12 cellular contexts compared by ENCODE assay signal in the genomic region with DNA sequence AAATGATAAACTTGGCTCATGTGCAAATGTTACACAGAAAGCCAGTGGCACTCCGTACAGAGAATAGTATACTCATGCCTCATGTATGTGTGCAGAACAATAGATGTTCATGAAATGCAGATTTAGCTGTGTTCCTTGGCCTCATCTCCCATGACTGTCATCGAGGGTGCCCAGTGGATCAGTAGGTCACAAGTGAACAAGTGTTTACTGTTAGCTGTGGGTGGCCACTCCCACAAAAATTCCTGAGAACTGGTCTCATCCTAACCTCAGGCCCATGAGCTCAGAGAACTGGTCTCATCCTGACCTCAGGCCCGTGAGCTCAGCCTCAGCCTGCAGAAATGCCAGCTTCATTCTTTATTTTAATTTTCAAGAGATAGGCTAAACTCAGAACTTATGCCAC.
A peak's percentile ranks its signal among the peaks of the same experiment; 100 is the strongest.
DNase-seq lines count a peak whose midpoint lies in the region; ATAC-seq and TF ChIP-seq lines count a peak whose summit lies in the region.
"Had no signal": no experiment of that assay in that cellular context is flagged by ENCODE, and none has a peak within 500 bp of the region (broad histone marks: within the 10 kb centered on the region; RNA-seq: fewer than 3 reads in every experiment).

No MANE protein-coding gene starts in this region.

- no peak overlapping the region for H3K27ac Mint-ChIP-seq in Calu3 (ENCODE audit: unreplicated experiment)
- no peak overlapping the region for H3K27ac Mint-ChIP-seq in CD4-positive, alpha-beta T cell
- no peak overlapping the region for H3K27ac Mint-ChIP-seq in natural killer cell treated with Interleukin-12 subunit alpha and Interleukin-12 subunit beta and Interleukin-15 and Interleukin-18, amount 100 ng/mL, for 72 hours
- H3K27ac Mint-ChIP-seq: naive B cell had no signal

- H3K36me3 Mint-ChIP-seq in Calu3 (ENCODE audit: insufficient read depth, unreplicated experiment), result no peaks in the 10 kb centered on the region
- no peaks in the 10 kb centered on the region for H3K36me3 Mint-ChIP-seq in CD4-positive, alpha-beta T cell (ENCODE audit: low read depth)
- H3K36me3 Mint-ChIP-seq in natural killer cell treated with Interleukin-12 subunit alpha and Interleukin-12 subunit beta and Interleukin-15 and Interleukin-18, amount 100 ng/mL, for 72 hours, result no peaks in the 10 kb centered on the region
- H3K36me3 Mint-ChIP-seq: naive B cell had no signal

- H3K79me1 ChIP-seq in trophoblast cell (ENCODE audit: low read length), result no peaks in the 10 kb centered on the region

- no peak overlapping the region for H3K4me3 ChIP-seq in RWPE2 (ENCODE audit: severe bottlenecking)
- H3K4me3 ChIP-seq in foreskin fibroblast (ENCODE audit: low read depth in 1 of 2, low read length in 2 of 2), result no peak overlapping the region
- H3K4me3 ChIP-seq in trophoblast cell (ENCODE audit: low read depth, low read length), result no peak overlapping the region
- H3K4me3 ChIP-seq: dorsolateral prefrontal cortex had no signal

- H3K27ac ChIP-seq in RWPE2 (ENCODE audit: poor library complexity, severe bottlenecking), result no peak overlapping the region
- H3K27ac ChIP-seq in trophoblast cell (ENCODE audit: low read depth, low read length), result no peak overlapping the region
- H3K27ac ChIP-seq in CD4-positive, alpha-beta T cell (ENCODE audit: low read depth, low read length), result no peak overlapping the region
- H3K27ac ChIP-seq: dorsolateral prefrontal cortex had no signal

- no CpG with 5 or more reads among the region's 3 CpGs for WGBS in trophoblast cell (ENCODE audit: extremely low coverage, insufficient coverage, insufficient read length)

- H3K36me3 ChIP-seq in RWPE2 (ENCODE audit: low read depth), result no peaks in the 10 kb centered on the region
- no peaks in the 10 kb centered on the region for H3K36me3 ChIP-seq in trophoblast cell (ENCODE audit: control insufficient read depth in 1 of 2, insufficient read depth in 2 of 2, low read length in 2 of 2)

- no peak overlapping the region for H4K8ac ChIP-seq in trophoblast cell (ENCODE audit: low read depth, low read length)

- H4K12ac ChIP-seq in trophoblast cell (ENCODE audit: low read depth, low read length), result no peak overlapping the region

- H2AFZ ChIP-seq in trophoblast cell (ENCODE audit: insufficient read depth, low read length, poor library complexity), result no peak overlapping the region

- H4K91ac ChIP-seq in trophoblast cell (ENCODE audit: low read depth, low read length), result no peak overlapping the region

- peaks cover 17% of the 10 kb centered on the region for H3K4me1 ChIP-seq in RWPE2 (ENCODE audit: insufficient read depth, poor library complexity, severe bottlenecking)
- peaks cover 0 to 3% of the 10 kb centered on the region in 2 experiments for H3K4me1 ChIP-seq in trophoblast cell (ENCODE audit: control insufficient read depth in 1 of 2, insufficient read depth in 2 of 2, low read length in 2 of 2)

- no peaks in the 10 kb centered on the region for H3K9me3 Mint-ChIP-seq in Calu3 (ENCODE audit: low read depth, unreplicated experiment)
- no peaks in the 10 kb centered on the region for H3K9me3 Mint-ChIP-seq in CD4-positive, alpha-beta T cell
- no peaks in the 10 kb centered on the region for H3K9me3 Mint-ChIP-seq in natural killer cell treated with Interleukin-12 subunit alpha and Interleukin-12 subunit beta and Interleukin-15 and Interleukin-18, amount 100 ng/mL, for 72 hours
- H3K9me3 Mint-ChIP-seq: naive B cell had no signal

- H2BK5ac ChIP-seq in trophoblast cell (ENCODE audit: low read depth, low read length, poor library complexity), result no peak overlapping the region

- intact Hi-C loops in Calu3 (cut with micrococcal nuclease; ENCODE audit: unreplicated experiment), result loop anchor here (10.0 kb wide), 1 partner anchor 164 kb away; no protein-coding TSS in a partner anchor
- intact Hi-C loops in CD4-positive, alpha-beta T cell (cut with DNase I, micrococcal nuclease), result loop anchor here in 1 of 2 experiments (2.0 kb wide), 1 partner anchor 926 kb away; no protein-coding TSS in a partner anchor

- H3K79me2 ChIP-seq in trophoblast cell (ENCODE audit: control insufficient read depth, insufficient read depth, low read length, poor library complexity), result no peaks in the 10 kb centered on the region

- H2BK12ac ChIP-seq in trophoblast cell (ENCODE audit: low read length), result no peak overlapping the region

- H3K27me3 ChIP-seq in RWPE2 (ENCODE audit: insufficient read depth, poor library complexity, severe bottlenecking) (no peaks in the 10 kb centered on the region), trophoblast cell (ENCODE audit: insufficient read depth, low read length) (no peaks in the 10 kb centered on the region)
- H3K27me3 ChIP-seq in CD4-positive, alpha-beta T cell (ENCODE audit: control insufficient read depth, insufficient read depth, low read length), result no peaks in the 10 kb centered on the region

- H3K9ac ChIP-seq in trophoblast cell (ENCODE audit: low read length), result no peak overlapping the region

- CTCF ChIA-PET in Calu3 (lab: Charles Lee) (interaction anchor here (1.8 kb wide), 1 partner anchor 362 kb away, joined by 11 read pairs; no protein-coding TSS in a partner anchor), HEK293T (lab: Yijun Ruan, JAX) (interaction anchor here (0.6 to 1.5 kb wide), 3 partner anchors 362 to 728 kb away, joined by 3 to 5 read pairs (median 5); no protein-coding TSS in a partner anchor)
- CTCF ChIA-PET in CD4-positive, alpha-beta T cell (lab: Charles Lee), result interaction anchor here (1.9 kb wide), 1 partner anchor 998 kb away, joined by 7 read pairs; no protein-coding TSS in a partner anchor

- DNase-seq in Calu3, result peak; percentile 35
- peak; percentile 73 for DNase-seq in RWPE2 (ENCODE audit: low spot score)
- DNase-seq in foreskin fibroblast, result peak; percentile 97 to 98
- peak; percentile 85 to 92 for DNase-seq in trophoblast cell
- no peak for DNase-seq in UCSD-AML1 (lab: John Stamatoyannopoulos, UW; ENCODE audit: unreplicated experiment)
- DNase-seq in CD4-positive, alpha-beta T cell, result no peak
- no peak for DNase-seq in HEK293T (ENCODE audit: extremely low spot score)
- DNase-seq in natural killer cell treated with Interleukin-12 subunit alpha and Interleukin-12 subunit beta and Interleukin-15 and Interleukin-18, amount 100 ng/mL, for 72 hours (ENCODE audit: low spot score), result no peak
- DNase-seq: activated CD8-positive, alpha-beta memory T cell treated with anti-CD3 and anti-CD28 coated beads for 24 hours; DND-41; naive B cell had no signal

- H3K9me3 ChIP-seq in RWPE2 (ENCODE audit: severe bottlenecking) (no peaks in the 10 kb centered on the region), trophoblast cell (ENCODE audit: insufficient read depth, low read depth, low read length) (no peaks in the 10 kb centered on the region)
- H3K9me3 ChIP-seq in CD4-positive, alpha-beta T cell (ENCODE audit: control insufficient read depth, low read length), result no peaks in the 10 kb centered on the region

- no peak overlapping the region for H3K23ac ChIP-seq in trophoblast cell (ENCODE audit: low read length)

- H3K4ac ChIP-seq in trophoblast cell (ENCODE audit: low read depth, low read length), result no peak overlapping the region

- H3K4me1 Mint-ChIP-seq in Calu3 (ENCODE audit: low read depth, unreplicated experiment), result no peaks in the 10 kb centered on the region
- peaks cover 5% of the 10 kb centered on the region for H3K4me1 Mint-ChIP-seq in CD4-positive, alpha-beta T cell (ENCODE audit: low read depth)
- peaks cover 4 to 5% of the 10 kb centered on the region in 2 donors for H3K4me1 Mint-ChIP-seq in natural killer cell treated with Interleukin-12 subunit alpha and Interleukin-12 subunit beta and Interleukin-15 and Interleukin-18, amount 100 ng/mL, for 72 hours (ENCODE audit: low read depth in 2 of 2)
- H3K4me1 Mint-ChIP-seq: naive B cell had no signal

- H2BK120ac ChIP-seq in trophoblast cell (ENCODE audit: insufficient read depth, low read length, poor library complexity), result no peak overlapping the region

- peak; percentile 95 for ATAC-seq in RWPE2 (ENCODE audit: low read depth)
- ATAC-seq in CD4-positive, alpha-beta T cell (ENCODE audit: poor library complexity), result no peak
- ATAC-seq in natural killer cell treated with Interleukin-12 subunit alpha and Interleukin-12 subunit beta and Interleukin-15 and Interleukin-18, amount 100 ng/mL, for 72 hours, result no peak

- POLR2A ChIA-PET in CD4-positive, alpha-beta T cell (lab: Charles Lee), result no interaction called here
- POLR2A ChIA-PET in HEK293T (lab: Yijun Ruan, JAX), result no interaction called here

- no peak for TF ChIP-seq CTCF in Calu3 (IDR thresholded peaks at IDR 0.05; ENCODE audit: unreplicated experiment)
- TF ChIP-seq CTCF in RWPE2 (IDR thresholded peaks at IDR 0.05; ENCODE audit: poor library complexity, severe bottlenecking), result no peak
- TF ChIP-seq CTCF in foreskin fibroblast (IDR thresholded peaks at IDR 0.05; ENCODE audit: low read depth, low read length), result no peak
- no peak for TF ChIP-seq CTCF in CD4-positive, alpha-beta T cell (IDR thresholded peaks at IDR 0.05)

- no peaks in the 10 kb centered on the region for H3K27me3 Mint-ChIP-seq in Calu3 (ENCODE audit: unreplicated experiment)
- peaks cover 9% of the 10 kb centered on the region for H3K27me3 Mint-ChIP-seq in CD4-positive, alpha-beta T cell
- peaks cover 4 to 17% of the 10 kb centered on the region in 2 donors for H3K27me3 Mint-ChIP-seq in natural killer cell treated with Interleukin-12 subunit alpha and Interleukin-12 subunit beta and Interleukin-15 and Interleukin-18, amount 100 ng/mL, for 72 hours

- no peak overlapping the region for H3K18ac ChIP-seq in trophoblast cell (ENCODE audit: low read length)

- no peak overlapping the region for H3K4me3 Mint-ChIP-seq in Calu3 (ENCODE audit: low read depth, unreplicated experiment)
- no peak overlapping the region for H3K4me3 Mint-ChIP-seq in CD4-positive, alpha-beta T cell
- H3K4me3 Mint-ChIP-seq in natural killer cell treated with Interleukin-12 subunit alpha and Interleukin-12 subunit beta and Interleukin-15 and Interleukin-18, amount 100 ng/mL, for 72 hours, result no peak overlapping the region
- H3K4me3 Mint-ChIP-seq: naive B cell had no signal

- no peak overlapping the region for H3K14ac ChIP-seq in trophoblast cell (ENCODE audit: low read length)

- BruUV-seq in Calu3 (replicated peaks; lab: Mats Ljungman, UMichigan), result no TSS peak

- H3K4me2 ChIP-seq in trophoblast cell (ENCODE audit: low read length), result no peak overlapping the region

- H2AK5ac ChIP-seq in trophoblast cell (ENCODE audit: low read length), result no peak overlapping the region

TF ChIP-seq in HEK293T, 16 proteins besides CTCF, POLR2A, EP300 and RAD21 (continues in another document):
- TF ChIP-seq HDGF (IDR thresholded peaks at IDR 0.05; ENCODE audit: borderline replicate concordance) (no peak), FOXK2 (IDR thresholded peaks at IDR 0.05) (no peak), LEF1 (IDR thresholded peaks at IDR 0.05; ENCODE audit: borderline replicate concordance) (no peak), FOXM1 (IDR thresholded peaks at IDR 0.05; ENCODE audit: borderline replicate concordance) (no peak), SUZ12 (IDR thresholded peaks at IDR 0.05) (no peak), ARNT (IDR thresholded peaks at IDR 0.05) (no peak), NFRKB (IDR thresholded peaks at IDR 0.05) (no peak)

Comparison
In these comparisons a context has a peak if more than half of its experiments do, and no peak if none do; other contexts are left out.
1. DNase-seq: peak in Calu3 (single experiment), RWPE2 (single experiment), foreskin fibroblast (2 of 2) and trophoblast cell (2 of 2); none in UCSD-AML1 (single experiment), CD4-positive, alpha-beta T cell (0 of 10), HEK293T (single experiment) and natural killer cell treated with Interleukin-12 subunit alpha and Interleukin-12 subunit beta and Interleukin-15 and Interleukin-18, amount 100 ng/mL, for 72 hours (single experiment).